In the genomic region with DNA sequence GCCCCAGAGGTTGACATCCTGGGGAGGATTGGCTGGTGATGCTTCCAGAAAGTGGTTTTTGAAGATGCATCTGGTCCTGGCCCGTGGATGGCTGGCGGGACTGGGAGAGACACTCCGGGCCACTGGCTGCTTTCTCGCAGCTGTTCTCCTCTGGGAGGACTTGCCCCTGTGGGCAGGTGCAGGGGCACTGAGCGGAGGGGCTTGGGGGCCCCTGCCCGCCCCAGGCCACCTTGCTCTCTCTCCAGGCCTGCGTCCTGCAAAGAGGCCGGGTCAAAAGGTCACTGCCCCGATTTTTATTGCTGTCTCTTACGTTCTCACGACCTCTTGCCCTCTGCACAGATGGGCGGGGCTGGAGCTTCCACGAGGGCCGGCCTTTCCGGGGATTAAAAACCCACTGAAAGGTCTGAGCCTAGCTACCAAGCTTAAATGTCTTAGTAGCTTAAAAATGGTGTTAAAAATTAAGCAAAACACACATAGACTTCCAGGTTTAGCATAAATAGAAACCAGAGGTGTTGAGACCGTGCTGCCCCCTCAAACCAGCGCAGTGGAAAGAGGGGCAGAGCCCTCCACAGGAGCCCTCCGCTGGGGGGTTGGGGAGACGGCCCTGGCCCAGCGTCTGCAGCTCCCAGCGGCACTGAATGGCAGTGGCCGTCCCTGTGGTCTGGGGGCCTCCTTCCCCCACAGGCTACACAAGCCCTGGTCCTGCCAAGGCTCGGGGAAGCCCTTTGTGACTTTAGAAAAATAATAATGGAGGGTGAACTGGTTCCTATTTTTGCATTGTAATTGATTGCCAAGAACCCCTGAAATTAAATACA, we compare ENCODE assay signal across 12 cellular contexts. TPM values are rescaled to one million over a fixed set of nuclear protein-coding genes. Genes with fewer than 3 reads are reported as not detected.
DNase-seq lines count a peak whose midpoint lies in the region; ATAC-seq and TF ChIP-seq lines count a peak whose summit lies in the region.
"Had no signal": no experiment of that assay in that cellular context is flagged by ENCODE, and none has a peak within 500 bp of the region (broad histone marks: within the 10 kb centered on the region; RNA-seq: fewer than 3 reads in every experiment).

No MANE protein-coding gene starts in this region.

- H3K4me3 ChIP-seq in hepatocyte = no peak overlapping the region

- no peak overlapping the region for H3K27ac ChIP-seq in CD4-positive, alpha-beta T cell (ENCODE audit: low read depth, low read length)
- peak overlapping the region; percentile 73 for H3K27ac ChIP-seq in hepatocyte

- peak overlapping the region; percentile 72 for H3K4me2 ChIP-seq in hepatocyte
- H3K4me2 ChIP-seq: SK-N-SH had no signal

- H3K27me3 ChIP-seq in CD4-positive, alpha-beta T cell (ENCODE audit: control insufficient read depth, insufficient read depth, low read length) = no peaks in the 10 kb centered on the region
- H3K27me3 ChIP-seq in hepatocyte = no peaks in the 10 kb centered on the region

- no peaks in the 10 kb centered on the region for H3K27me3 Mint-ChIP-seq in CD4-positive, alpha-beta T cell
- H3K27me3 Mint-ChIP-seq in WTC11 (ENCODE audit: low read depth) = no peaks in the 10 kb centered on the region
- no peaks in the 10 kb centered on the region for H3K27me3 Mint-ChIP-seq in progenitor cell of endocrine pancreas
- H3K27me3 Mint-ChIP-seq: naive B cell had no signal

- H3K79me2 ChIP-seq in hepatocyte = peaks cover 98% of the 10 kb centered on the region

- POLR2A ChIA-PET in CD4-positive, alpha-beta T cell (lab: Charles Lee) = no interaction called here
- POLR2A ChIA-PET in WTC11 (lab: Charles Lee) = interaction anchor here (0.6 kb wide), 1 partner anchor 15 kb away, joined by 3 read pairs; no protein-coding TSS in a partner anchor

- H3K9me2 ChIP-seq in hepatocyte (replicated peaks; ENCODE audit: insufficient read depth) = no peaks in the 10 kb centered on the region
- H3K9me2 ChIP-seq: SK-N-SH had no signal

- 42% methylated on average over 22 of the region's 23 CpGs for WGBS in hepatocyte (ENCODE audit: low lambda C conversion rate, missing lambda C conversion rate)

- peaks cover 68% of the 10 kb centered on the region for H3K4me1 Mint-ChIP-seq in CD4-positive, alpha-beta T cell (ENCODE audit: low read depth)
- H3K4me1 Mint-ChIP-seq in WTC11 (peaks cover 44% of the 10 kb centered on the region), progenitor cell of endocrine pancreas (ENCODE audit: low read depth) (peaks cover 43% of the 10 kb centered on the region)

- intact Hi-C loops in CD4-positive, alpha-beta T cell (cut with DNase I, micrococcal nuclease) = no loop called here

- H3K4me3 Mint-ChIP-seq in CD4-positive, alpha-beta T cell = peak overlapping the region; percentile 80
- H3K4me3 Mint-ChIP-seq in WTC11 (no peak overlapping the region), progenitor cell of endocrine pancreas (ENCODE audit: low read depth) (peak overlapping the region; percentile 10)

- no peak for ATAC-seq in CD4-positive, alpha-beta T cell (ENCODE audit: poor library complexity)
- no peak for ATAC-seq in WTC11
- no peak for ATAC-seq in GM21447 (IDR thresholded peaks at IDR 0.05; ENCODE audit: unreplicated experiment)
- no peak for ATAC-seq in GM18498 (IDR thresholded peaks at IDR 0.05; ENCODE audit: unreplicated experiment)
- no peak for ATAC-seq in GM18511 (IDR thresholded peaks at IDR 0.05; ENCODE audit: unreplicated experiment)

- H3K4me1 ChIP-seq in hepatocyte (ENCODE audit: insufficient read depth) = peaks cover 61% of the 10 kb centered on the region

- DNase-seq in CD4-positive, alpha-beta T cell = no peak
- DNase-seq in WTC11 (ENCODE audit: low spot score) (no peak), hepatocyte (ENCODE audit: low spot score) (no peak), progenitor cell of endocrine pancreas (ENCODE audit: low spot score, unreplicated experiment) (no peak), cortex of kidney (lab: John Stamatoyannopoulos, UW) (no peak)
- DNase-seq: AML-193; naive B cell; NK-92 treated with Interleukin-12 subunit alpha and Interleukin-12 subunit beta, amount 100 ng/mL, for 24 hours; SK-N-SH had no signal

- H3K9me3 Mint-ChIP-seq in CD4-positive, alpha-beta T cell = no peaks in the 10 kb centered on the region
- H3K9me3 Mint-ChIP-seq in WTC11 = no peaks in the 10 kb centered on the region
- no peaks in the 10 kb centered on the region for H3K9me3 Mint-ChIP-seq in progenitor cell of endocrine pancreas (ENCODE audit: low read depth)
- H3K9me3 Mint-ChIP-seq: naive B cell had no signal

- CTCF ChIA-PET in CD4-positive, alpha-beta T cell (lab: Charles Lee) = no interaction called here
- CTCF ChIA-PET in WTC11 (lab: Charles Lee) = interaction anchor here (1.0 kb wide), 1 partner anchor 35 kb away, joined by 3 read pairs; no protein-coding TSS in a partner anchor

- no peak for TF ChIP-seq CTCF in CD4-positive, alpha-beta T cell (IDR thresholded peaks at IDR 0.05)
- TF ChIP-seq CTCF in WTC11 (IDR thresholded peaks at IDR 0.05) (no peak), hepatocyte (IDR thresholded peaks at IDR 0.05; ENCODE audit: poor library complexity) (no peak), progenitor cell of endocrine pancreas (IDR thresholded peaks at IDR 0.05; ENCODE audit: unreplicated experiment) (no peak)

- no peak overlapping the region for H2AFZ ChIP-seq in hepatocyte

- peak overlapping the region; percentile 91 for H3K27ac Mint-ChIP-seq in CD4-positive, alpha-beta T cell
- H3K27ac Mint-ChIP-seq in WTC11 (peak overlapping the region; percentile 91), progenitor cell of endocrine pancreas (peak overlapping the region; percentile 91)

- H3K36me3 ChIP-seq in hepatocyte (replicated peaks; ENCODE audit: insufficient read depth, low read depth) = no peaks in the 10 kb centered on the region

- no peaks in the 10 kb centered on the region for H3K9me3 ChIP-seq in CD4-positive, alpha-beta T cell (ENCODE audit: control insufficient read depth, low read length)
- H3K9me3 ChIP-seq in hepatocyte (ENCODE audit: low read depth) = no peaks in the 10 kb centered on the region
- H3K9me3 ChIP-seq: SK-N-SH had no signal

- peaks cover 92% of the 10 kb centered on the region for H4K20me1 ChIP-seq in hepatocyte (ENCODE audit: insufficient read depth, poor library complexity, severe bottlenecking)

- peaks cover 44% of the 10 kb centered on the region for H3K36me3 Mint-ChIP-seq in CD4-positive, alpha-beta T cell (ENCODE audit: low read depth)
- H3K36me3 Mint-ChIP-seq in WTC11 = no peaks in the 10 kb centered on the region
- no peaks in the 10 kb centered on the region for H3K36me3 Mint-ChIP-seq in progenitor cell of endocrine pancreas (ENCODE audit: insufficient read depth)
- H3K36me3 Mint-ChIP-seq: naive B cell had no signal

TF ChIP-seq in WTC11, 78 proteins besides CTCF, POLR2A, EP300 and RAD21 (continues in another document):
- TF ChIP-seq, protein P1, sequence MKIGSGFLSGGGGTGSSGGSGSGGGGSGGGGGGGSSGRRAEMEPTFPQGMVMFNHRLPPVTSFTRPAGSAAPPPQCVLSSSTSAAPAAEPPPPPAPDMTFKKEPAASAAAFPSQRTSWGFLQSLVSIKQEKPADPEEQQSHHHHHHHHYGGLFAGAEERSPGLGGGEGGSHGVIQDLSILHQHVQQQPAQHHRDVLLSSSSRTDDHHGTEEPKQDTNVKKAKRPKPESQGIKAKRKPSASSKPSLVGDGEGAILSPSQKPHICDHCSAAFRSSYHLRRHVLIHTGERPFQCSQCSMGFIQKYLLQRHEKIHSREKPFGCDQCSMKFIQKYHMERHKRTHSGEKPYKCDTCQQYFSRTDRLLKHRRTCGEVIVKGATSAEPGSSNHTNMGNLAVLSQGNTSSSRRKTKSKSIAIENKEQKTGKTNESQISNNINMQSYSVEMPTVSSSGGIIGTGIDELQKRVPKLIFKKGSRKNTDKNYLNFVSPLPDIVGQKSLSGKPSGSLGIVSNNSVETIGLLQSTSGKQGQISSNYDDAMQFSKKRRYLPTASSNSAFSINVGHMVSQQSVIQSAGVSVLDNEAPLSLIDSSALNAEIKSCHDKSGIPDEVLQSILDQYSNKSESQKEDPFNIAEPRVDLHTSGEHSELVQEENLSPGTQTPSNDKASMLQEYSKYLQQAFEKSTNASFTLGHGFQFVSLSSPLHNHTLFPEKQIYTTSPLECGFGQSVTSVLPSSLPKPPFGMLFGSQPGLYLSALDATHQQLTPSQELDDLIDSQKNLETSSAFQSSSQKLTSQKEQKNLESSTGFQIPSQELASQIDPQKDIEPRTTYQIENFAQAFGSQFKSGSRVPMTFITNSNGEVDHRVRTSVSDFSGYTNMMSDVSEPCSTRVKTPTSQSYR (CRISPR knock-in tag; IDR thresholded peaks at IDR 0.05) = no peak
- TF ChIP-seq, protein P2, sequence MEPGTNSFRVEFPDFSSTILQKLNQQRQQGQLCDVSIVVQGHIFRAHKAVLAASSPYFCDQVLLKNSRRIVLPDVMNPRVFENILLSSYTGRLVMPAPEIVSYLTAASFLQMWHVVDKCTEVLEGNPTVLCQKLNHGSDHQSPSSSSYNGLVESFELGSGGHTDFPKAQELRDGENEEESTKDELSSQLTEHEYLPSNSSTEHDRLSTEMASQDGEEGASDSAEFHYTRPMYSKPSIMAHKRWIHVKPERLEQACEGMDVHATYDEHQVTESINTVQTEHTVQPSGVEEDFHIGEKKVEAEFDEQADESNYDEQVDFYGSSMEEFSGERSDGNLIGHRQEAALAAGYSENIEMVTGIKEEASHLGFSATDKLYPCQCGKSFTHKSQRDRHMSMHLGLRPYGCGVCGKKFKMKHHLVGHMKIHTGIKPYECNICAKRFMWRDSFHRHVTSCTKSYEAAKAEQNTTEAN (CRISPR knock-in tag; IDR thresholded peaks at IDR 0.05) = no peak
- TF ChIP-seq, protein P3, sequence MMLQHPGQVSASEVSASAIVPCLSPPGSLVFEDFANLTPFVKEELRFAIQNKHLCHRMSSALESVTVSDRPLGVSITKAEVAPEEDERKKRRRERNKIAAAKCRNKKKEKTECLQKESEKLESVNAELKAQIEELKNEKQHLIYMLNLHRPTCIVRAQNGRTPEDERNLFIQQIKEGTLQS (CRISPR knock-in tag; conservative IDR thresholded peaks at IDR 0.05) = no peak

RNA-seq across cellular contexts. Expression of a gene that starts 43.9 kb away (rescaled TPM):
- 100 to 1,000 TPM; 286 to 324 TPM for total RNA-seq in CD4-positive, alpha-beta T cell
- 75.5 to 88.6 TPM (median 75.6 TPM) in 3 replicates for total RNA-seq in WTC11 (2021)
- 17.1 and 21.9 TPM in 2 replicates for total RNA-seq in hepatocyte
- 5.1 and 6.9 TPM in 2 replicates for polyA plus RNA-seq in hepatocyte
- 56.2 and 59.4 TPM in 2 replicates for total RNA-seq in progenitor cell of endocrine pancreas
